20 cellular contexts compared by ENCODE assay signal in the genomic region with DNA sequence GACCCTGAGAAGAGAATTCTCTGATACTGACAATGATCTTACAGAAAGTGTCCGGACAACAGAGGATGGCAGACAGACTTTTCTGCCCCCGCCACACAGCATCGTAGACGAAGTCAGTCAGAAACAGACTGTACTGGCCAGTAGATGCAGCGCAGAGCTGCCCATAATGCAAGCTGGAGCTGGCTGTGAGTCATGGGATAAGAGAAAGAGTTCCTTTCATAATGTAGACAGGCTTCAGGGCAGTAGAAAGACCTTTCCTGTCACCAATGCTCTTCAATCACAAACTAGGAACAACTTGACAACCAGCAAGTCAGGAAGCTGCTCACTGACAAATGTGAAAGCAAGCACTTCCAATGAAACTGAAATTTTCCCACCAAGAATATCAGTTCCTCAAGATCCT. TPM values are rescaled to one million over a fixed set of nuclear protein-coding genes. Genes with fewer than 3 reads are reported as not detected.
DNase-seq lines count a peak whose midpoint lies in the region; ATAC-seq and TF ChIP-seq lines count a peak whose summit lies in the region.
"Had no signal": no experiment of that assay in that cellular context is flagged by ENCODE, and none has a peak within 500 bp of the region (broad histone marks: within the 10 kb centered on the region; RNA-seq: fewer than 3 reads in every experiment).

No MANE protein-coding gene starts in this region.

- no peak for ATAC-seq in HG02610 (IDR thresholded peaks at IDR 0.05; ENCODE audit: unreplicated experiment)

- no peaks in the 10 kb centered on the region for H3K9me3 ChIP-seq in sigmoid colon
- H3K9me3 ChIP-seq: BE2C, BLaER1, Caco-2 had no signal

- H3K4me3 ChIP-seq in sigmoid colon = no peak overlapping the region
- H3K4me3 ChIP-seq: BLaER1 had no signal

- TF ChIP-seq CTCF in sigmoid colon (IDR thresholded peaks at IDR 0.05) = no peak

- DNase-seq in HT1080 (ENCODE audit: low read depth) (peak; percentile 37), SK-MEL-5 (ENCODE audit: low read depth, low spot score) (peak; percentile 12), sigmoid colon (no peak), SKM-1 treated with dmso at 0.1 percent for 144 hours (lab: John Stamatoyannopoulos, UW; ENCODE audit: unreplicated experiment) (no peak)
- DNase-seq: 8988T; ACHN; BE2C; C1 segment of cervical spinal cord; Caco-2; Calu3; CD4-positive, alpha-beta memory T cell; CD4-positive, CD25-positive, alpha-beta regulatory T cell; CD8-positive, alpha-beta memory T cell; DMS79 treated with DMSO at 0.1 percent for 48 hours; GF-D8 had no signal

- H3K27ac ChIP-seq in sigmoid colon = no peak overlapping the region
- H3K27ac ChIP-seq: BLaER1 had no signal

- in situ Hi-C loops in SK-MEL-5 (cut with HindIII; ENCODE audit: low pct_unique_long_range_greater_than_20kb, low sequenced_read_pairs) = no loop called here

- TF ChIP-seq POLR2A in sigmoid colon (IDR thresholded peaks at IDR 0.05) = no peak

- no peak for TF ChIP-seq EP300 in sigmoid colon (IDR thresholded peaks at IDR 0.05)

- no peaks in the 10 kb centered on the region for H3K4me1 ChIP-seq in sigmoid colon
- H3K4me1 ChIP-seq: BE2C, BLaER1, Caco-2 had no signal

- intact Hi-C loops in sigmoid colon (cut with DNase I) = no loop called here

- 93 to 95% methylated on average over 5 of the region's 5 CpGs for WGBS in sigmoid colon, 2 donors

- no peaks in the 10 kb centered on the region for H3K27me3 ChIP-seq in sigmoid colon
- H3K27me3 ChIP-seq: BE2C, BLaER1 had no signal

- no peaks in the 10 kb centered on the region for H3K36me3 ChIP-seq in sigmoid colon
- H3K36me3 ChIP-seq: BE2C, BLaER1 had no signal

RNA-seq across cellular contexts. Expression of a gene that starts 5.1 kb away (rescaled TPM):
- not detected in 2 replicates for total RNA-seq in HT1080 (2014; rRNA removed; shearing (Covaris generic))
- polyA plus RNA-seq in HT1080 (2015; cell fraction: cytosol; rRNA removed) = not detected in 2 replicates
- not detected in 2 replicates for polyA plus RNA-seq in HT1080 (2015; cell fraction: nucleus; rRNA removed)
- total RNA-seq in SK-MEL-5 (2014; rRNA removed; shearing (Covaris generic)) = not detected in 2 replicates
- polyA plus RNA-seq in SK-MEL-5 (2015; cell fraction: cytosol; rRNA removed) = not detected in 2 replicates
- polyA plus RNA-seq in SK-MEL-5 (2015; cell fraction: nucleus; rRNA removed) = not detected in 2 replicates
- not detected for total RNA-seq in sigmoid colon
- polyA plus RNA-seq in sigmoid colon = not detected
- total RNA-seq: A673; Caco-2; Calu3; CD4-positive, alpha-beta memory T cell; CD4-positive, CD25-positive, alpha-beta regulatory T cell; CD8-positive, alpha-beta memory T cell had no signal
- polyA plus RNA-seq: AG04450; CD14-positive monocyte; CD4-positive, alpha-beta memory T cell; CD4-positive, CD25-positive, alpha-beta regulatory T cell; CD8-positive, alpha-beta memory T cell had no signal

RNA-seq across cellular contexts. Expression of a gene that starts 50.4 kb away (rescaled TPM):
- 0.07 TPM in 1 of 2 replicates, not detected in the other for total RNA-seq in HT1080 (2014; rRNA removed; shearing (Covaris generic))
- polyA plus RNA-seq in HT1080 (2015; cell fraction: cytosol; rRNA removed) = not detected in 2 replicates
- not detected in 2 replicates for polyA plus RNA-seq in HT1080 (2015; cell fraction: nucleus; rRNA removed)
- total RNA-seq in SK-MEL-5 (2014; rRNA removed; shearing (Covaris generic)) = not detected in 2 replicates
- polyA plus RNA-seq in SK-MEL-5 (2015; cell fraction: cytosol; rRNA removed) = not detected in 2 replicates
- polyA plus RNA-seq in SK-MEL-5 (2015; cell fraction: nucleus; rRNA removed) = not detected in 2 replicates
- not detected for total RNA-seq in sigmoid colon
- not detected for polyA plus RNA-seq in sigmoid colon
- total RNA-seq: A673; Caco-2; Calu3; CD4-positive, alpha-beta memory T cell; CD4-positive, CD25-positive, alpha-beta regulatory T cell; CD8-positive, alpha-beta memory T cell had no signal
- polyA plus RNA-seq: AG04450; CD14-positive monocyte; CD4-positive, alpha-beta memory T cell; CD4-positive, CD25-positive, alpha-beta regulatory T cell; CD8-positive, alpha-beta memory T cell had no signal

Comparison
In these comparisons a context has a peak if more than half of its experiments do, and no peak if none do; other contexts are left out.
1. DNase-seq: peak in HT1080 (single experiment) and SK-MEL-5 (single experiment); none in sigmoid colon (single experiment) and SKM-1 treated with dmso at 0.1 percent for 144 hours (single experiment).